23 cellular contexts compared by ENCODE assay signal in genomic region chr7:157266272-157266671, GRCh38.
"Had no signal": no experiment of that assay in that cellular context is flagged by ENCODE, and none has a peak within 500 bp of the region (broad histone marks: within the 10 kb centered on the region; RNA-seq: fewer than 3 reads in every experiment).

No MANE protein-coding gene starts in this region.

- H3K9me3 ChIP-seq: breast epithelium, Peyer's patch, SJCRH30 had no signal

- H3K36me3 Mint-ChIP-seq: activated naive CD8-positive, alpha-beta T cell had no signal

- H3K27ac Mint-ChIP-seq: activated B cell treated with CpG ODN at 0.5 μM for 24 hours; activated CD4-positive, alpha-beta memory T cell treated with anti-CD3 and anti-CD28 coated beads for 36 hours; activated CD4-positive, alpha-beta T cell treated with anti-CD3 and anti-CD28 coated beads, Interleukin-2, amount 10 ng/mL, durations not matched to agents 7 days and 5 days; activated naive CD4-positive, alpha-beta T cell treated with anti-CD3 and anti-CD28 coated beads for 36 hours; activated naive CD8-positive, alpha-beta T cell; activated T-helper 17 cell treated with anti-CD3 and anti-CD28 coated beads, Interleukin-2, amount 50 U/mL, for 72 hours; T-helper 1 cell treated with Interleukin-12 subunit alpha and Interleukin-12 subunit beta and Interleukin-4 antibody, amounts not matched to agents 30 μg/mL and 1 μg/mL, for 36 hours had no signal

- H3K27ac ChIP-seq: breast epithelium, Peyer's patch, SJCRH30 had no signal

- H3K9me3 Mint-ChIP-seq: activated B cell treated with CpG ODN at 0.5 μM for 24 hours; activated CD4-positive, alpha-beta memory T cell treated with anti-CD3 and anti-CD28 coated beads for 36 hours; activated CD4-positive, alpha-beta T cell treated with anti-CD3 and anti-CD28 coated beads, Interleukin-2, amount 10 ng/mL, durations not matched to agents 7 days and 5 days; activated naive CD4-positive, alpha-beta T cell treated with anti-CD3 and anti-CD28 coated beads for 36 hours; activated T-helper 17 cell treated with anti-CD3 and anti-CD28 coated beads, Interleukin-2, amount 50 U/mL, for 72 hours; T-helper 1 cell treated with Interleukin-12 subunit alpha and Interleukin-12 subunit beta and Interleukin-4 antibody, amounts not matched to agents 30 μg/mL and 1 μg/mL, for 36 hours had no signal

- DNase-seq: activated B cell treated with CpG ODN at 0.5 μM for 24 hours; activated CD4-positive, alpha-beta memory T cell treated with anti-CD3 and anti-CD28 coated beads for 36 hours; activated CD4-positive, alpha-beta T cell treated with anti-CD3 and anti-CD28 coated beads for 1 hour; activated CD4-positive, alpha-beta T cell treated with anti-CD3 and anti-CD28 coated beads, Interleukin-2, amount 10 ng/mL, durations not matched to agents 7 days and 5 days; activated gamma-delta T cell; activated naive CD4-positive, alpha-beta T cell treated with anti-CD3 and anti-CD28 coated beads for 36 hours; activated T-cell treated with anti-CD3 and anti-CD28 coated beads for 4 hours; activated T-cell treated with anti-CD3 and anti-CD28 coated beads, Interleukin-2, amount 50 U/mL, for 48 hours; amygdala; Kasumi-1; KBM-7; NCI-H146; NCI-H187 treated with DMSO at 0.1 percent for 48 hours; NCI-H2081 treated with DMSO at 0.1 percent for 48 hours; NCI-H446; NCI-H524; Right ventricle myocardium superior; SJCRH30 had no signal

- H3K4me3 Mint-ChIP-seq: activated B cell treated with CpG ODN at 0.5 μM for 24 hours; activated CD4-positive, alpha-beta memory T cell treated with anti-CD3 and anti-CD28 coated beads for 36 hours; activated CD4-positive, alpha-beta T cell treated with anti-CD3 and anti-CD28 coated beads, Interleukin-2, amount 10 ng/mL, durations not matched to agents 7 days and 5 days; activated naive CD4-positive, alpha-beta T cell treated with anti-CD3 and anti-CD28 coated beads for 36 hours; activated naive CD8-positive, alpha-beta T cell; activated T-helper 17 cell treated with anti-CD3 and anti-CD28 coated beads, Interleukin-2, amount 50 U/mL, for 72 hours; T-helper 1 cell treated with Interleukin-12 subunit alpha and Interleukin-12 subunit beta and Interleukin-4 antibody, amounts not matched to agents 30 μg/mL and 1 μg/mL, for 36 hours had no signal

- H3K4me1 ChIP-seq: breast epithelium, Peyer's patch had no signal

- H3K4me3 ChIP-seq: breast epithelium, Peyer's patch, SJCRH30 had no signal

- H3K27me3 ChIP-seq: breast epithelium, Peyer's patch, SJCRH30 had no signal

- ATAC-seq: activated T-helper 17 cell treated with anti-CD3 and anti-CD28 coated beads, Interleukin-2, amount 50 U/mL, for 72 hours had no signal

- H3K27me3 Mint-ChIP-seq: activated B cell treated with CpG ODN at 0.5 μM for 24 hours; activated CD4-positive, alpha-beta memory T cell treated with anti-CD3 and anti-CD28 coated beads for 36 hours; activated CD4-positive, alpha-beta T cell treated with anti-CD3 and anti-CD28 coated beads, Interleukin-2, amount 10 ng/mL, durations not matched to agents 7 days and 5 days; activated naive CD8-positive, alpha-beta T cell; activated T-helper 17 cell treated with anti-CD3 and anti-CD28 coated beads, Interleukin-2, amount 50 U/mL, for 72 hours had no signal

- H3K4me1 Mint-ChIP-seq: activated B cell treated with CpG ODN at 0.5 μM for 24 hours had no signal
